30 cellular contexts compared by ENCODE assay signal in the genomic region with DNA sequence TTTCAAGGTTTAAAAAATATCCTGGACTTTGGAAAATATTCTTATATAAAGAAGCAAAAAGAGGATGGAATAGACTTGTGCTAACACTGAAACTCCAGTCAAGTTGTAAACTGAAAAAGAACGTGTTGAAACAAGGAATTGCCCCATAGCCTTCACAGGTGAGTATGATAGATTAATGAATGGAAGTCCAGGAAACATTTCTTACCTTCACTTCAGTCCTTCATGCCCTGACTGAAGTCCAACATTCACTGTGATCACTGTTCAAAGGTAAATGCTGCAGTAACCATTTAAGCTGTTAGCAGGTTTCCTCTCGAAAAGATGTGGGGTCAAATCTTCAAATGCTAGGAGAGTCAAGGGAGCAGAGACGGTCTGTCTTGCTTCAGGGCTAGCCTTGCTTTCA.
"Had no signal": no experiment of that assay in that cellular context is flagged by ENCODE, and none has a peak within 500 bp of the region (broad histone marks: within the 10 kb centered on the region; RNA-seq: fewer than 3 reads in every experiment).

No MANE protein-coding gene starts in this region.

- ATAC-seq: heart left ventricle; left cardiac atrium; lower lobe of right lung; natural killer cell; stimulated activated naive B cell treated with anti-CD40 and anti-IgM and Interleukin-4, amounts not matched to agents 10 μg/mL and 1 μg/mL and 100 μg/mL, for 72 hours; stimulated activated naive CD8-positive, alpha-beta T cell treated with anti-CD3 and anti-CD28 coated beads, Interleukin-15, Interleukin-2, amounts not matched to agents 100 U/mL and 50 U/mL, for 24 hours had no signal

- H3K4me3 ChIP-seq: heart left ventricle, left ventricle myocardium inferior, lower lobe of right lung, neural progenitor cell, ovary, right atrium auricular region, right lobe of liver, stomach, testis, thyroid gland, transverse colon, upper lobe of left lung, vagina had no signal

- H2AFZ ChIP-seq: neural progenitor cell had no signal

- H3K27ac Mint-ChIP-seq: naive B cell; natural killer cell; nephron progenitor cell; neural progenitor cell; progenitor cell of endocrine pancreas; stimulated activated naive B cell treated with anti-CD40 and anti-IgM and Interleukin-4, amounts not matched to agents 10 μg/mL and 1 μg/mL and 100 μg/mL, for 72 hours had no signal

- H3K4me3 Mint-ChIP-seq: naive B cell; natural killer cell; nephron progenitor cell; neural progenitor cell; stimulated activated naive B cell treated with anti-CD40 and anti-IgM and Interleukin-4, amounts not matched to agents 10 μg/mL and 1 μg/mL and 100 μg/mL, for 72 hours had no signal

- H3K4me1 ChIP-seq: heart left ventricle, left ventricle myocardium inferior, lower lobe of right lung, right atrium auricular region, right lobe of liver, stomach, testis, thyroid gland, transverse colon, upper lobe of left lung, vagina had no signal

- DNase-seq: heart left ventricle; islet precursor cell; kidney glomerular epithelial cell; left cardiac atrium; left ventricle myocardium inferior; lower lobe of right lung; mammary epithelial cell; mesenchymal stem cell; naive B cell; natural killer cell; nephron progenitor cell; occipital lobe; ovary; right lobe of liver; stimulated activated CD4-positive, alpha-beta T cell treated with anti-CD3 and anti-CD28 coated beads, Interleukin-12 subunit alpha, Interleukin-12 subunit beta, amount 100 ng/mL, for 4 hours; stimulated activated CD4-positive, alpha-beta T cell treated with anti-CD3 and anti-CD28 coated beads, Interleukin-15, amount 100 ng/mL, for 24 hours; stimulated activated CD4-positive, alpha-beta T cell treated with anti-CD3 and anti-CD28 coated beads, Interleukin-2, amount 100 ng/mL, for 24 hours; stimulated activated CD4-positive, alpha-beta T cell treated with anti-CD3 and anti-CD28 coated beads, Interleukin-4, amount 100 ng/mL, for 1 hour; stimulated activated naive B cell treated with anti-CD40 and anti-IgM and Interleukin-4, amounts not matched to agents 10 μg/mL and 1 μg/mL and 100 μg/mL, for 72 hours; stimulated activated naive CD8-positive, alpha-beta T cell treated with anti-CD3 and anti-CD28 coated beads, Interleukin-15, Interleukin-2, amounts not matched to agents 100 U/mL and 50 U/mL, for 24 hours; stomach; testis; thyroid gland; transverse colon; upper lobe of left lung had no signal

- H3K9ac ChIP-seq: neural progenitor cell had no signal

- H3K27me3 ChIP-seq: ovary, right atrium auricular region, right lobe of liver, testis, thyroid gland, transverse colon, upper lobe of left lung, vagina had no signal

- H3K27ac ChIP-seq: heart left ventricle, left ventricle myocardium inferior, lower lobe of right lung, neural progenitor cell, neutrophil, ovary, right atrium auricular region, right lobe of liver, stomach, testis, thyroid gland, transverse colon, upper lobe of left lung, vagina had no signal

- H3K4me1 Mint-ChIP-seq: naive B cell; neural progenitor cell; stimulated activated naive B cell treated with anti-CD40 and anti-IgM and Interleukin-4, amounts not matched to agents 10 μg/mL and 1 μg/mL and 100 μg/mL, for 72 hours had no signal

- H3K4me2 ChIP-seq: neural progenitor cell had no signal

- H3K36me3 ChIP-seq: left ventricle myocardium inferior, neural progenitor cell, neutrophil, ovary, right atrium auricular region, right lobe of liver, thyroid gland, vagina had no signal

- H3K9me3 ChIP-seq: heart left ventricle, left ventricle myocardium inferior, lower lobe of right lung, neutrophil, ovary, right atrium auricular region, right lobe of liver, stomach, testis, thyroid gland, transverse colon, upper lobe of left lung, vagina had no signal

- H3K36me3 Mint-ChIP-seq: natural killer cell, neural progenitor cell had no signal

- H3K9me3 Mint-ChIP-seq: naive B cell; natural killer cell; nephron progenitor cell; neural progenitor cell; stimulated activated naive B cell treated with anti-CD40 and anti-IgM and Interleukin-4, amounts not matched to agents 10 μg/mL and 1 μg/mL and 100 μg/mL, for 72 hours had no signal
